Comparison of ENCODE assay signal across 8 cellular contexts in the genomic region with DNA sequence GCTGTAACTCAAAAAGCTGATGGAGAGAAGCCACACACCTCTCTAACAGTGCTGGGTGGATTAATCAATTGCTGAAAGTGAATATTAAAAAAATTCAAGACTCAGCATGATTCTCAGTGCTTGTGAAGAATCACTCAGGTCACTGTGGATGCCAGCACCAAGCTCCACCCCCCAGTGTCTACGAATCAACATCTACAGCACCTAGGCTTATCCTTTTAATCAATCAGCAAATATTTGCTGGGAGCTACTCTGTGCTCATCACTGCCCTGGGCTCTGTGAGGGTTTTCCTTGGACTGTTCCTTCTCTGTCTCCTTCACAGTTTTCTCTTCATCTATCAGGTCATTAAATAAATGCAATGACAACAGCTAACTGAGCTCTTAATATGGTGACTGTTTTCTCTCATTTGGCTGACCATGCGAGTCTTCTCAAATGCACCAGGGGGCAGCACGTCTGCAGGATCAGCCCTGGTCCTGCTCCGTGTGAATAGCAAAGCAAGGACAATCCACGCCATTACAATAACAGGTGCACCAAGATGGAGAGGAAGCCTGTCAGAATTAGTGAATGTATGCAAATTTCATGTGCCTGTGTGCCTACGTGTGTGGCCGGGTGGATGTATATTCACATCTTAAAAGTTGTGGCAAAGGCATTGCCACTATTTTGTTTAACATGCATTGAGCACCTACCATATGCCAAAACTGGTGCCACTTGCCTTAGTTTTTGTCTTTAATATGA. TPM values are rescaled to one million over a fixed set of nuclear protein-coding genes. Genes with fewer than 3 reads are reported as not detected.
DNase-seq lines count a peak whose midpoint lies in the region; TF ChIP-seq lines count a peak whose summit lies in the region.

No MANE protein-coding gene starts in this region.

- TF ChIP-seq CTCF in H9 (conservative IDR thresholded peaks at IDR 0.05), result peak; percentile 96

- no peak overlapping the region for H3K18ac ChIP-seq in H9 (ENCODE audit: insufficient read length, low read depth, low read length)

- no peak overlapping the region for H2AK5ac ChIP-seq in H9 (ENCODE audit: insufficient read length, low read length)

- H2AFZ ChIP-seq in H9 (ENCODE audit: low read length), result no peak overlapping the region

- H2BK12ac ChIP-seq in H9 (ENCODE audit: insufficient read length, low read depth, low read length), result no peak overlapping the region

- no peak overlapping the region for H3K4me3 ChIP-seq in MG63

- no peak overlapping the region for H4K91ac ChIP-seq in H9 (ENCODE audit: insufficient read length, low read depth, low read length)

- no peak overlapping the region for H3K4ac ChIP-seq in H9 (ENCODE audit: low read depth, low read length)

- H3K4me2 ChIP-seq in H9 (ENCODE audit: insufficient read depth, insufficient read length, low read length), result no peak overlapping the region

- no peak overlapping the region for H3T11ph ChIP-seq in H9 (ENCODE audit: low read length)

- H3K27ac ChIP-seq in H9 (ENCODE audit: insufficient read length, low read depth, low read length), result no peak overlapping the region

- peaks cover 15% of the 10 kb centered on the region; the same call in 1 of the 2 replicates for H3K4me1 ChIP-seq in H9 (ENCODE audit: insufficient read depth, low read length)

- H3K27me3 ChIP-seq in H9 (ENCODE audit: insufficient read depth, low read length) (no peaks in the 10 kb centered on the region), MG63 (peaks cover 17% of the 10 kb centered on the region)

- peaks cover 24 to 28% (median 26%) of the 10 kb centered on the region in 3 experiments for H3K36me3 Mint-ChIP-seq in H9 (ENCODE audit: insufficient read depth in 1 of 3, low read depth in 3 of 3)

- peaks cover 12% of the 10 kb centered on the region for H3K9me3 ChIP-seq in H9 (ENCODE audit: control insufficient read depth, low read depth, low read length)
- 0 out of 2 replicates have a peak, but pooled peaks cover 5% of the 10 kb centered on the region for H3K9me3 ChIP-seq in MG63

- H3K36me3 ChIP-seq in MG63, result no peaks in the 10 kb centered on the region

- no peaks in the 10 kb centered on the region for H3K79me2 ChIP-seq in H9 (ENCODE audit: insufficient read depth, low read length)

- no peak overlapping the region for H4K8ac ChIP-seq in H9 (replicated peaks; ENCODE audit: insufficient read length, low read depth, low read length)

- H2BK20ac ChIP-seq in H9 (ENCODE audit: low read depth, low read length, poor library complexity, severe bottlenecking), result no peak overlapping the region

- peaks cover 38 to 40% of the 10 kb centered on the region in 2 experiments for H3K4me1 Mint-ChIP-seq in H9

- DNase-seq in DMS79 (lab: John Stamatoyannopoulos, UW) (peak; percentile 16), DMS79 treated with DMSO at 0.1 percent for 48 hours (lab: John Stamatoyannopoulos, UW) (no peak), H9 (peak; percentile 75), MG63 (peak; percentile 28), RPMI7951 (ENCODE audit: low read depth) (peak; percentile 53), astrocyte of the hippocampus (ENCODE audit: low read depth, low spot score) (peak; percentile 76), iPS-NIHi7 (ENCODE audit: extremely low spot score) (peak; percentile 76)
- peak; percentile 8 to 30 (median 12) for DNase-seq in stimulated activated CD4-positive, alpha-beta T cell treated with anti-CD3 and anti-CD28 coated beads, Interleukin-1b, Interleukin-23, amount 100 ng/mL, for 24 hours (ENCODE audit: low read depth in 4 of 4, low spot score in 1 of 4)

- no peak overlapping the region for H2BK5ac ChIP-seq in H9 (ENCODE audit: insufficient read length, low read length)

- H3K23ac ChIP-seq in H9 (ENCODE audit: insufficient read length, low read depth, low read length), result no peak overlapping the region

- H3K23me2 ChIP-seq in H9 (ENCODE audit: insufficient read length, low read depth, low read length, poor library complexity, severe bottlenecking), result no peaks in the 10 kb centered on the region

- peaks cover 18 to 27% of the 10 kb centered on the region in 2 experiments for H3K9me3 Mint-ChIP-seq in H9

- H3K14ac ChIP-seq in H9 (ENCODE audit: insufficient read depth, low read length), result no peak overlapping the region

- H2BK15ac ChIP-seq in H9 (ENCODE audit: low read depth, low read length), result no peak overlapping the region

- H2BK120ac ChIP-seq in H9 (ENCODE audit: low read depth, low read length, poor library complexity, severe bottlenecking), result no peak overlapping the region

- H3K27ac Mint-ChIP-seq in H9, result peak overlapping the region in 1 of 3 experiments; percentile 18; a peak in 1 of 7 replicates

- H3K4me3 Mint-ChIP-seq in H9, result no peak overlapping the region

- H3K79me1 ChIP-seq in H9 (ENCODE audit: insufficient read depth, low read depth, low read length, poor library complexity, severe bottlenecking), result no peaks in the 10 kb centered on the region

- H4K5ac ChIP-seq in H9 (ENCODE audit: insufficient read length, low read depth, low read length), result no peak overlapping the region

- no peak overlapping the region for H3K9ac ChIP-seq in H9 (ENCODE audit: extremely low read depth, insufficient read length, low read length)

- H3K56ac ChIP-seq in H9 (ENCODE audit: insufficient read length, low read depth, low read length), result no peak overlapping the region

- no peaks in the 10 kb centered on the region for H3K27me3 Mint-ChIP-seq in H9 (ENCODE audit: low read depth)

- H4K20me1 ChIP-seq in H9 (ENCODE audit: control insufficient read depth, insufficient read depth, insufficient read length), result no peaks in the 10 kb centered on the region

- WGBS in H9 (ENCODE audit: extremely low coverage, insufficient read length, low lambda C conversion rate), result no CpG with 5 or more reads among the region's 7 CpGs

RNA-seq across cellular contexts. Expression of gene C13orf42, which starts 14.6 kb away (rescaled TPM):
- 16.5 and 18.1 TPM in 2 replicates for total RNA-seq in H9 (2021)
- not detected in 2 replicates for total RNA-seq in MG63 (2014; rRNA removed; shearing (Covaris generic); ENCODE audit: low replicate concordance)
- not detected in 2 replicates for total RNA-seq in RPMI7951 (2014; rRNA removed; shearing (Covaris generic))

Comparison
In these comparisons a context has a peak if more than half of its experiments do, and no peak if none do; other contexts are left out.
1. RNA of gene C13orf42, which starts 14.6 kb away (total RNA-seq): 16.5 to 18.1 TPM in H9; not detected in MG63 and not detected in RPMI7951; every median in the first group is over 10 times any median in the second.